9 cellular contexts compared by ENCODE assay signal in the genomic region with DNA sequence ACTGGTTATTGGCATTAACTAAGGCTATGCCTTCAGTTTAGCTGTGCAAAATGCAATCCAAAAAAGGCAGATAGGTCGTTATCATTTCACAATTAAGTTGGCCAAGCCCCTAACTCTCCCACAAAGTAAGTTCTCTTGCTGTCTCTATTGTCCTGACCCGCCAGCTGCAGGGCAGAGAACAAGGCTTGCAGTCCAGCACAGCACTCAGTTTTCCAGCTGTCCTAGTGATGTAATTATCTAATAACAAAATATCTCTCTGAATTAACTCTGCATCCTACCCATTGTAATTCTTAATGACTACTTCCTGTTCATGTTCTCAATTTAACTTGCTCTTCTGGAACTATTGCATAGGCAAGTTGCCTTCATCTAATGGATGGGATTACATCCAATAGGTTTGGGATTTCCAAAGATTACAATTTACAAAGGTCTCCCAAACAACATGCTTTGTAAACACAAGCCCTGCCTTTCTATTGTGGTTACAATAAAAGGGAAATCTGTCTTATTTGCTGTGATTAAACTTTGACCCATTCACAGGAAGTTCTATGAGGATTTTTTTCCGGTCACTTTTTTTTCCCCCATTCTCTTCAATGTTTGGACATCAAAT. TPM values are rescaled to one million over a fixed set of nuclear protein-coding genes. Genes with fewer than 3 reads are reported as not detected.
A peak's percentile ranks its signal among the peaks of the same experiment; 100 is the strongest.
DNase-seq lines count a peak whose midpoint lies in the region; ATAC-seq and FAIRE-seq lines count a peak whose summit lies in the region.
"Had no signal": no experiment of that assay in that cellular context is flagged by ENCODE, and none has a peak within 500 bp of the region (broad histone marks: within the 10 kb centered on the region; RNA-seq: fewer than 3 reads in every experiment).

No MANE protein-coding gene starts in this region.

- no peak for ATAC-seq in HG02678 (IDR thresholded peaks at IDR 0.05; ENCODE audit: unreplicated experiment)

- H3K9me3 ChIP-seq in mucosa of rectum (ENCODE audit: control insufficient read depth in 2 of 2, low read length in 2 of 2): no peaks in the 10 kb centered on the region

- H3K27me3 ChIP-seq in mucosa of rectum (ENCODE audit: control insufficient read depth in 2 of 2, insufficient read depth in 2 of 2, low read length in 2 of 2): no peaks in the 10 kb centered on the region

- no peak overlapping the region for H3K4me3 ChIP-seq in mucosa of rectum (ENCODE audit: low read length in 2 of 2)

- H3K36me3 ChIP-seq in mucosa of rectum (ENCODE audit: control insufficient read depth in 2 of 2, insufficient read depth in 2 of 2, low read length in 2 of 2): no peaks in the 10 kb centered on the region

- H3K9ac ChIP-seq in mucosa of rectum (ENCODE audit: low read depth in 1 of 2, low read length in 2 of 2): no peak overlapping the region

- peak overlapping the region; percentile 7 to 12 for H3K27ac ChIP-seq in mucosa of rectum (ENCODE audit: low read depth in 2 of 2, low read length in 2 of 2)

- FAIRE-seq in HTR-8/SVneo (lab: Jason Lieb, UNC): no peak

- DNase-seq in COR-L47 (lab: John Stamatoyannopoulos, UW) (peak; percentile 54), NCI-H146 treated with DMSO at 0.1 percent for 48 hours (lab: John Stamatoyannopoulos, UW; ENCODE audit: unreplicated experiment) (peak; percentile 78), dermis microvascular lymphatic vessel endothelial cell (ENCODE audit: low read depth in 2 of 2) (peak; percentile 87 to 95), NCI-H2227 treated with DMSO at 0.1 percent for 48 hours (lab: John Stamatoyannopoulos, UW) (no peak), NCI-H345 treated with DMSO at 0.1 percent for 48 hours (lab: John Stamatoyannopoulos, UW; ENCODE audit: unreplicated experiment) (no peak), HTR-8/SVneo (ENCODE audit: insufficient read length, low spot score) (no peak)
- DNase-seq: NCI-H526 treated with DMSO at 0.1 percent for 48 hours had no signal

- peaks cover 20 to 25% of the 10 kb centered on the region in 2 donors for H3K4me1 ChIP-seq in mucosa of rectum (ENCODE audit: control insufficient read depth in 2 of 2, insufficient read depth in 2 of 2, low read length in 2 of 2)

RNA-seq across cellular contexts. Expression of gene CDK6, which starts 55.2 kb away (rescaled TPM):
- total RNA-seq in dermis microvascular lymphatic vessel endothelial cell: 37.0 and 50.3 TPM in 2 replicates

Comparison
In these comparisons a context has a peak if more than half of its experiments do, and no peak if none do; other contexts are left out.
1. DNase-seq: peak in COR-L47 (single experiment), NCI-H146 treated with DMSO at 0.1 percent for 48 hours (single experiment) and dermis microvascular lymphatic vessel endothelial cell (2 of 2); none in NCI-H2227 treated with DMSO at 0.1 percent for 48 hours (single experiment), NCI-H345 treated with DMSO at 0.1 percent for 48 hours (single experiment) and HTR-8/SVneo (single experiment).